1 cellular context compared by ENCODE assay signal in the genomic region with DNA sequence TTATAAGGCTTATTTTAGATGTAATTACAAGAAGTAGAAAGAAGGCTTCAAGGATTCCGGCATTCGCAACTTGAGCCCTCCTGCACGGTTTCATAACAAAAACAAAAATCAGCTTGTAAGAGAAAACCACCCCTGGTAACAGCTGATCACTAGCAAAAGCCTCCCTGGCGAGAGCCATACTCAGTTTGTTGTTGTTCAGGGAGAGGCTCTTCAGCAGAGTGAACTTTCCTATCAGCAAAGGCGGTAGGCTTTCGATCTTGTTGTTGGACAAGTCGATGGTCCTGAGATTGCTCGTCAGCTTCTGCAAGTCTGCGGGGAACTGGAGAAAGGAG.
A peak's percentile ranks its signal among the peaks of the same experiment; 100 is the strongest.
TF ChIP-seq lines count a peak whose summit lies in the region.

No MANE protein-coding gene starts in this region.

TF ChIP-seq in K562, 482 proteins besides CTCF, POLR2A, EP300 and RAD21:
- TF ChIP-seq PRDM10 (IDR thresholded peaks at IDR 0.05; ENCODE audit: partially characterized antibody) (no peak), L3MBTL2 (IDR thresholded peaks at IDR 0.05) (no peak), MCM7 (IDR thresholded peaks at IDR 0.05) (no peak), ZBTB5 (IDR thresholded peaks at IDR 0.05) (no peak), TAF15 (IDR thresholded peaks at IDR 0.05; ENCODE audit: low read depth, low read length) (no peak), CBX2 (IDR thresholded peaks at IDR 0.05; ENCODE audit: insufficient read depth, low read length, poor library complexity, severe bottlenecking) (no peak), NFE2L1 (tag; IDR thresholded peaks at IDR 0.05; ENCODE audit: borderline replicate concordance, low read depth) (no peak), DACH1 (IDR thresholded peaks at IDR 0.05; ENCODE audit: partially characterized antibody) (peak; percentile 89), CBX5 (IDR thresholded peaks at IDR 0.05; ENCODE audit: borderline replicate concordance, low read depth) (no peak), ILK (tag; IDR thresholded peaks at IDR 0.05; ENCODE audit: borderline replicate concordance, low read depth) (no peak), ZBTB8A (IDR thresholded peaks at IDR 0.05; ENCODE audit: partially characterized antibody) (no peak), NBN (IDR thresholded peaks at IDR 0.05; ENCODE audit: low read depth) (no peak), SIRT6 (IDR thresholded peaks at IDR 0.05; ENCODE audit: low read depth, low read length) (no peak), U2AF1 (optimal IDR thresholded peaks at IDR 0.05; ENCODE audit: low read depth, low read length) (no peak), SPI1 (IDR thresholded peaks at IDR 0.05; ENCODE audit: borderline replicate concordance, low read depth, low read length) (no peak), SIN3A (IDR thresholded peaks at IDR 0.05; ENCODE audit: borderline replicate concordance in 2 of 2, control insufficient read depth in 1 of 2, low read depth in 2 of 2, low read length in 2 of 2) (peak in 1 of 2 experiments; percentile 65; a peak in 1 of 4 replicates), NCOA4 (IDR thresholded peaks at IDR 0.05; ENCODE audit: partially characterized antibody) (no peak), SRF (CRISPR knock-in tag; IDR thresholded peaks at IDR 0.05) (peak in 1 of 2 experiments; percentile 4; a peak in 1 of 4 replicates), HDAC3 (IDR thresholded peaks at IDR 0.05; ENCODE audit: borderline replicate concordance, partially characterized antibody) (no peak)
- TF ChIP-seq, protein P1, sequence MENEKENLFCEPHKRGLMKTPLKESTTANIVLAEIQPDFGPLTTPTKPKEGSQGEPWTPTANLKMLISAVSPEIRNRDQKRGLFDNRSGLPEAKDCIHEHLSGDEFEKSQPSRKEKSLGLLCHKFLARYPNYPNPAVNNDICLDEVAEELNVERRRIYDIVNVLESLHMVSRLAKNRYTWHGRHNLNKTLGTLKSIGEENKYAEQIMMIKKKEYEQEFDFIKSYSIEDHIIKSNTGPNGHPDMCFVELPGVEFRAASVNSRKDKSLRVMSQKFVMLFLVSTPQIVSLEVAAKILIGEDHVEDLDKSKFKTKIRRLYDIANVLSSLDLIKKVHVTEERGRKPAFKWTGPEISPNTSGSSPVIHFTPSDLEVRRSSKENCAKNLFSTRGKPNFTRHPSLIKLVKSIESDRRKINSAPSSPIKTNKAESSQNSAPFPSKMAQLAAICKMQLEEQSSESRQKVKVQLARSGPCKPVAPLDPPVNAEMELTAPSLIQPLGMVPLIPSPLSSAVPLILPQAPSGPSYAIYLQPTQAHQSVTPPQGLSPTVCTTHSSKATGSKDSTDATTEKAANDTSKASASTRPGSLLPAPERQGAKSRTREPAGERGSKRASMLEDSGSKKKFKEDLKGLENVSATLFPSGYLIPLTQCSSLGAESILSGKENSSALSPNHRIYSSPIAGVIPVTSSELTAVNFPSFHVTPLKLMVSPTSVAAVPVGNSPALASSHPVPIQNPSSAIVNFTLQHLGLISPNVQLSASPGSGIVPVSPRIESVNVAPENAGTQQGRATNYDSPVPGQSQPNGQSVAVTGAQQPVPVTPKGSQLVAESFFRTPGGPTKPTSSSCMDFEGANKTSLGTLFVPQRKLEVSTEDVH (IDR thresholded peaks at IDR 0.05; ENCODE audit: low read depth, partially characterized antibody), result no peak
- TF ChIP-seq, protein P2, sequence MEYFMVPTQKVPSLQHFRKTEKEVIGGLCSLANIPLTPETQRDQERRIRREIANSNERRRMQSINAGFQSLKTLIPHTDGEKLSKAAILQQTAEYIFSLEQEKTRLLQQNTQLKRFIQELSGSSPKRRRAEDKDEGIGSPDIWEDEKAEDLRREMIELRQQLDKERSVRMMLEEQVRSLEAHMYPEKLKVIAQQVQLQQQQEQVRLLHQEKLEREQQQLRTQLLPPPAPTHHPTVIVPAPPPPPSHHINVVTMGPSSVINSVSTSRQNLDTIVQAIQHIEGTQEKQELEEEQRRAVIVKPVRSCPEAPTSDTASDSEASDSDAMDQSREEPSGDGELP (CRISPR knock-in tag; IDR thresholded peaks at IDR 0.05; ENCODE audit: borderline replicate concordance), result peak; percentile 25; the same call in 1 of the 2 replicates
